In genomic region chr6:87322304-87323212, GRCh38 we compare ENCODE assay signal across 8 cellular contexts. TPM values are rescaled to one million over a fixed set of nuclear protein-coding genes. Genes with fewer than 3 reads are reported as not detected.
DNase-seq lines count a peak whose midpoint lies in the region; ATAC-seq and TF ChIP-seq lines count a peak whose summit lies in the region.

Gene SMIM8 (plus strand): TSS chr6:87322588. CDS start chr6:87337032, 14,444 bp downstream.

- peak; percentile 94 for TF ChIP-seq CTCF in GM12873 (IDR thresholded peaks at IDR 0.05; ENCODE audit: insufficient read depth, low read depth, low read length, missing control alignments)
- peak; percentile 99 for TF ChIP-seq CTCF in progenitor cell of endocrine pancreas (IDR thresholded peaks at IDR 0.05; ENCODE audit: unreplicated experiment)
- TF ChIP-seq CTCF in upper lobe of left lung (IDR thresholded peaks at IDR 0.05) = peak; percentile 91 to 100 (median 98)

- peaks cover 19% of the 10 kb centered on the region for H3K4me1 Mint-ChIP-seq in activated naive CD8-positive, alpha-beta T cell treated with anti-CD3 and anti-CD28 coated beads, Interleukin-2, amount 50 U/mL, for 24 hours
- H3K4me1 Mint-ChIP-seq in progenitor cell of endocrine pancreas (ENCODE audit: low read depth) = peaks cover 4% of the 10 kb centered on the region

- ATAC-seq in HG02571 (IDR thresholded peaks at IDR 0.05; ENCODE audit: unreplicated experiment) = peak; percentile 100
- ATAC-seq in activated naive CD8-positive, alpha-beta T cell treated with anti-CD3 and anti-CD28 coated beads, Interleukin-2, amount 50 U/mL, for 24 hours = peak; percentile 100
- ATAC-seq in left cardiac atrium = peak; percentile 100
- ATAC-seq in upper lobe of left lung (ENCODE audit: low FRiP score in 2 of 2) = peak; percentile 100

- H3K27ac Mint-ChIP-seq in activated naive CD8-positive, alpha-beta T cell treated with anti-CD3 and anti-CD28 coated beads, Interleukin-2, amount 50 U/mL, for 24 hours = peak within 1 kb of the TSS; percentile 81
- H3K27ac Mint-ChIP-seq in progenitor cell of endocrine pancreas = peak within 1 kb of the TSS; percentile 91

- DNase-seq in NAMALWA (ENCODE audit: low spot score) = peak; percentile 87
- DNase-seq in SW 1271 (lab: John Stamatoyannopoulos, UW) = peak; percentile 32 to 75
- DNase-seq in activated naive CD8-positive, alpha-beta T cell treated with anti-CD3 and anti-CD28 coated beads, Interleukin-2, amount 50 U/mL, for 24 hours = peak; percentile 94
- DNase-seq in left cardiac atrium = peak; percentile 89
- DNase-seq in progenitor cell of endocrine pancreas (ENCODE audit: low spot score, unreplicated experiment) = peak; percentile 88
- DNase-seq in upper lobe of left lung = peak; percentile 91 to 98

- H3K4me3 ChIP-seq in upper lobe of left lung = peak within 1 kb of the TSS; percentile 66 to 96 (median 86)

- WGBS in upper lobe of left lung, 2 donors = 1 to 2% methylated on average over 37 to 57 of the region's 60 CpGs

- H3K4me1 ChIP-seq in upper lobe of left lung = peaks cover 0 to 5% (median 2%) of the 10 kb centered on the region in 4 donors

- no peaks in the 10 kb centered on the region for H3K9me3 ChIP-seq in upper lobe of left lung

- no peaks in the 10 kb centered on the region for H3K36me3 ChIP-seq in upper lobe of left lung

- no peak for TF ChIP-seq EP300 in upper lobe of left lung (IDR thresholded peaks at IDR 0.05)

- no peaks in the 10 kb centered on the region for H3K27me3 ChIP-seq in upper lobe of left lung

- intact Hi-C loops in left cardiac atrium (cut with DNase I) = no loop called here

- TF ChIP-seq POLR2A in upper lobe of left lung (IDR thresholded peaks at IDR 0.05) = peak in 1 of 4 donors; percentile 66

- no peaks in the 10 kb centered on the region for H3K27me3 Mint-ChIP-seq in activated naive CD8-positive, alpha-beta T cell treated with anti-CD3 and anti-CD28 coated beads, Interleukin-2, amount 50 U/mL, for 24 hours
- H3K27me3 Mint-ChIP-seq in progenitor cell of endocrine pancreas = no peaks in the 10 kb centered on the region

- peak within 1 kb of the TSS; percentile 26 to 88 (median 84) for H3K27ac ChIP-seq in upper lobe of left lung

- peaks cover 11% of the 10 kb centered on the region for H3K9me3 Mint-ChIP-seq in activated naive CD8-positive, alpha-beta T cell treated with anti-CD3 and anti-CD28 coated beads, Interleukin-2, amount 50 U/mL, for 24 hours
- peaks cover 8% of the 10 kb centered on the region for H3K9me3 Mint-ChIP-seq in progenitor cell of endocrine pancreas (ENCODE audit: low read depth)

- peaks cover 6% of the 10 kb centered on the region for H3K36me3 Mint-ChIP-seq in activated naive CD8-positive, alpha-beta T cell treated with anti-CD3 and anti-CD28 coated beads, Interleukin-2, amount 50 U/mL, for 24 hours (ENCODE audit: low read depth)
- H3K36me3 Mint-ChIP-seq in progenitor cell of endocrine pancreas (ENCODE audit: insufficient read depth) = peaks cover 9% of the 10 kb centered on the region

- peak within 1 kb of the TSS; percentile 95 for H3K4me3 Mint-ChIP-seq in activated naive CD8-positive, alpha-beta T cell treated with anti-CD3 and anti-CD28 coated beads, Interleukin-2, amount 50 U/mL, for 24 hours
- peak within 1 kb of the TSS; percentile 92 for H3K4me3 Mint-ChIP-seq in progenitor cell of endocrine pancreas (ENCODE audit: low read depth)

RNA-seq across cellular contexts. Expression of gene SMIM8, which starts in this region (rescaled TPM):
- total RNA-seq in left cardiac atrium (10 to 100 TPM; 13.2 to 14.6 TPM), progenitor cell of endocrine pancreas (16.1 and 16.8 TPM in 2 replicates), upper lobe of left lung (10 to 100 TPM in 3 of 6 donors, 1 to 10 TPM in 3; 4.6 to 19.3 (median 9.3) TPM)

Comparison
In these comparisons a context has a peak if more than half of its experiments do, and no peak if none do; other contexts are left out.
1. Peak in every context shown above with its lines: DNase-seq, ATAC-seq, H3K4me3 ChIP-seq and H3K27ac ChIP-seq.